In the genomic region with DNA sequence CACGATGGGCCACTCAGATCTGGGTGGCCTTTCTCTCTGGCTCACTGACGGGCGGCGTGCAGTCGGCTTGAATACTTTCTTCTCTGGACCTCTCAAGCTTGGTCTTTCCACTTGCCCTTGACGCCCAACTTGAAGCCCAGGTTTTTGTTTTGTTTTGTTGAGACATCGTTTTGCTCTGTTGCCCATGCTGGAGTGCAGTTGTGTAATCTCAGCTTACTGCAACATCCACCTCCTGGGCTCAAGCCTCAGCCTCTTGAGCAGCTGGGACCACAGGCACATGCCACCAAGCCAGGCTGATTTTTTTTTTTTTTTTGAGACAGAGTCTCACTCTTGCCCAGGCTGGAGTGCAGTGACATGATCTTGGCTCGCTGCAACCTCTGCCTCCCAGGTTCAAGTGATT, we compare ENCODE assay signal across 19 cellular contexts. TPM values are rescaled to one million over a fixed set of nuclear protein-coding genes. Genes with fewer than 3 reads are reported as not detected.
DNase-seq lines count a peak whose midpoint lies in the region; TF ChIP-seq lines count a peak whose summit lies in the region.
"Had no signal": no experiment of that assay in that cellular context is flagged by ENCODE, and none has a peak within 500 bp of the region (broad histone marks: within the 10 kb centered on the region; RNA-seq: fewer than 3 reads in every experiment).

No MANE protein-coding gene starts in this region.

- H3K36me3 Mint-ChIP-seq in progenitor cell of endocrine pancreas (ENCODE audit: insufficient read depth): no peaks in the 10 kb centered on the region

- H3K4me1 ChIP-seq in BLaER1: peaks cover 89% of the 10 kb centered on the region
- no peaks in the 10 kb centered on the region for H3K4me1 ChIP-seq in GM23248 (ENCODE audit: insufficient read depth)
- H3K4me1 ChIP-seq: Peyer's patch, SJCRH30 had no signal

- H3K9ac ChIP-seq in BLaER1 (no peak overlapping the region), GM23248 (no peak overlapping the region)

- no peak overlapping the region for H3K4me3 Mint-ChIP-seq in progenitor cell of endocrine pancreas (ENCODE audit: low read depth)
- H3K4me3 Mint-ChIP-seq: GM23338 had no signal

- H3K27me3 Mint-ChIP-seq in progenitor cell of endocrine pancreas: peaks cover 14% of the 10 kb centered on the region

- no peaks in the 10 kb centered on the region for H3F3A ChIP-seq in GM23248 (ENCODE audit: insufficient read depth)

- peak; percentile 25 for DNase-seq in DMS79 (lab: John Stamatoyannopoulos, UW)
- DNase-seq in NB4 (ENCODE audit: low read depth): peak; percentile 57
- DNase-seq in glomerular visceral epithelial cell (ENCODE audit: extremely low spot score): peak; percentile 9
- DNase-seq in GM23248: no peak
- DNase-seq in progenitor cell of endocrine pancreas (ENCODE audit: low spot score, unreplicated experiment): no peak
- DNase-seq in medulla oblongata (ENCODE audit: extremely low spot score): no peak
- DNase-seq: COR-L47, DMS153, NCI-H1105, NCI-H1694 treated with DMSO at 0.1 percent for 48 hours, NCI-H2171 treated with DMSO at 0.1 percent for 48 hours, NCI-H526, Peyer's patch, SJCRH30, T-helper 9 cell had no signal

- H3K4me2 ChIP-seq in BLaER1 (peak overlapping the region; percentile 68), GM23248 (ENCODE audit: unreplicated experiment) (no peak overlapping the region)
- H3K4me2 ChIP-seq: GM23338 had no signal

- no peaks in the 10 kb centered on the region for H3K9me3 Mint-ChIP-seq in progenitor cell of endocrine pancreas (ENCODE audit: low read depth)

- H3K27me3 ChIP-seq in BLaER1: no peaks in the 10 kb centered on the region
- no peaks in the 10 kb centered on the region for H3K27me3 ChIP-seq in GM23248 (replicated peaks; ENCODE audit: insufficient read depth)
- H3K27me3 ChIP-seq: Peyer's patch had no signal

- H3K36me3 ChIP-seq in BLaER1: no peaks in the 10 kb centered on the region
- no peaks in the 10 kb centered on the region for H3K36me3 ChIP-seq in GM23248 (ENCODE audit: low read depth)
- H3K36me3 ChIP-seq: Peyer's patch, SJCRH30 had no signal

- no peak overlapping the region for H2AFZ ChIP-seq in GM23248
- H2AFZ ChIP-seq: GM23338 had no signal

- no peak for TF ChIP-seq POLR2A in NB4 (IDR thresholded peaks at IDR 0.05; ENCODE audit: extremely low read depth, insufficient read length)

- H3K4me3 ChIP-seq in BLaER1 (no peak overlapping the region), NB4 (ENCODE audit: low read depth, low read length) (no peak overlapping the region), GM23248 (no peak overlapping the region)
- H3K4me3 ChIP-seq: GM23338, Peyer's patch, SJCRH30 had no signal

- H3K27ac ChIP-seq in BLaER1: peak overlapping the region; percentile 59
- H3K27ac ChIP-seq in GM23248: no peak overlapping the region
- H3K27ac ChIP-seq: C4-2B, Peyer's patch, SJCRH30 had no signal

- in situ Hi-C loops in GM23248 (cut with MboI): no loop called here

- TF ChIP-seq CTCF in NB4 (IDR thresholded peaks at IDR 0.05; ENCODE audit: low read depth, low read length) (no peak), progenitor cell of endocrine pancreas (IDR thresholded peaks at IDR 0.05; ENCODE audit: unreplicated experiment) (no peak)

- no peaks in the 10 kb centered on the region for H4K20me1 ChIP-seq in BLaER1
- no peaks in the 10 kb centered on the region for H4K20me1 ChIP-seq in GM23248 (ENCODE audit: insufficient read depth)

- H3K4me1 Mint-ChIP-seq in progenitor cell of endocrine pancreas (ENCODE audit: low read depth): no peaks in the 10 kb centered on the region

- H3K9me3 ChIP-seq in BLaER1 (no peaks in the 10 kb centered on the region), GM23248 (ENCODE audit: low read depth) (no peaks in the 10 kb centered on the region)
- H3K9me3 ChIP-seq: SJCRH30 had no signal

- no peak overlapping the region for H3K27ac Mint-ChIP-seq in progenitor cell of endocrine pancreas
- H3K27ac Mint-ChIP-seq: GM23338 had no signal

- H3K79me2 ChIP-seq in GM23248 (ENCODE audit: insufficient read depth): no peaks in the 10 kb centered on the region

- H3K9me2 ChIP-seq in GM23248 (ENCODE audit: insufficient read depth): no peaks in the 10 kb centered on the region

- WGBS in GM23248 (ENCODE audit: low coverage in 1 of 2, low lambda C conversion rate in 2 of 2, missing lambda C conversion rate in 2 of 2), 2 experiments: 68 to 69% methylated on average over 8 of the region's 8 CpGs

RNA-seq across cellular contexts. Expression of gene KIF19, which starts 22.7 kb away (rescaled TPM):
- total RNA-seq in GM23248 (2014; rRNA removed; shearing (Covaris generic)): not detected in 2 replicates
- polyA plus RNA-seq in GM23248 (2016; fragmentation: Nextera tagmentation; extraction: Ambion mirVana): not detected in 2 replicates
- total RNA-seq in progenitor cell of endocrine pancreas: 1.7 and 2.2 TPM in 2 replicates
- total RNA-seq: SJCRH30 had no signal
- polyA plus RNA-seq: AG04450 had no signal

RNA-seq across cellular contexts. Expression of gene DNAI2, which starts 29.3 kb away (rescaled TPM):
- not detected in 2 replicates for total RNA-seq in GM23248 (2014; rRNA removed; shearing (Covaris generic))
- polyA plus RNA-seq in GM23248 (2016; fragmentation: Nextera tagmentation; extraction: Ambion mirVana): not detected in 2 replicates
- not detected in 2 replicates for total RNA-seq in progenitor cell of endocrine pancreas
- total RNA-seq: GM23338, Peyer's patch, SJCRH30 had no signal
- polyA plus RNA-seq: AG04450 had no signal

RNA-seq across cellular contexts. Expression of gene BTBD17, which starts 58.4 kb away (rescaled TPM):
- total RNA-seq in GM23248 (2014; rRNA removed; shearing (Covaris generic)): not detected in 2 replicates
- 0.10 TPM in 1 of 2 replicates, not detected in the other for polyA plus RNA-seq in GM23248 (2016; fragmentation: Nextera tagmentation; extraction: Ambion mirVana)
- 2.8 and 3.4 TPM in 2 replicates for total RNA-seq in progenitor cell of endocrine pancreas
- total RNA-seq: Peyer's patch, SJCRH30 had no signal
- polyA plus RNA-seq: AG04450 had no signal

Comparison
In these comparisons a context has a peak if more than half of its experiments do, and no peak if none do; other contexts are left out.
1. DNase-seq: peak in DMS79 (single experiment), NB4 (single experiment) and glomerular visceral epithelial cell (single experiment); none in GM23248 (single experiment), progenitor cell of endocrine pancreas (single experiment) and medulla oblongata (single experiment).